ENCODE assay signal across 8 cellular contexts in the genomic region with DNA sequence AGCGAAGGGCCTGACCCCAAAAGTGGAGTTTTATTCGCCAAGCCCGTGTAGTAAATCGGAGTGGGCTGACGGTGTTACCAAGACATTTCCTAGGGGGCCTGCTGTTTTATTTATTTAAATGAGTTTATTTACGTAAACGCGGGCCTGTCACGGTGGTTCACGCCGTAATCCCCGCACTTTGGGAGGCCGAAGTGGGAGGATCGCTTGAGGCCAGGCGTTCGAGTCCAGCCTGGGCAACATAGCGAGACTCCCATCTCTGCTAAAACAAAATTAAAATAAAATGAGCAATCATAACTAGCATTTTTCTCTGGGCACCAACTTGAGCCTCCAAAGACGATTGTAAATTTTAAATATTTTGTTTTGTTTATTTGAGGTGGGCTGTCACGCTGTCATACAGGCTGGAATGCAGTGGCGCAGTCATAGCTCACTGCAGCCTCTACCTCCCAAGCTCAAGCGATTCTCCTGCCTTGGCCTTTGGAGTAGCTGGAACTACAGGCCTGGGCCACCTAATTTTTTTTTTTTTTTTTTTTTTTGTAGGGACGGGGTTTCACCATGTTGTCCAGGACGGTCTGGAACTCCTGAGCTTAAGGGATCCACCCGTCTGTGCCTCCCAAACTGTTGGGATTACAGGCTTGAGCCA. TPM values are rescaled to one million over a fixed set of nuclear protein-coding genes. Genes with fewer than 3 reads are reported as not detected.
DNase-seq lines count a peak whose midpoint lies in the region; ATAC-seq and TF ChIP-seq lines count a peak whose summit lies in the region.

No MANE protein-coding gene starts in this region.

- no peak for TF ChIP-seq CTCF in GM12875 (IDR thresholded peaks at IDR 0.05; ENCODE audit: borderline replicate concordance, insufficient read depth, low read depth, low read length)
- no peak for TF ChIP-seq CTCF in fibroblast of pulmonary artery (IDR thresholded peaks at IDR 0.05; ENCODE audit: low read length, missing control alignments)
- no peak for TF ChIP-seq CTCF in retinal pigment epithelial cell (conservative IDR thresholded peaks at IDR 0.05; ENCODE audit: low read depth, low read length)

- ATAC-seq in T-helper 17 cell, result no peak
- ATAC-seq in GM21515 (IDR thresholded peaks at IDR 0.05; ENCODE audit: unreplicated experiment), result no peak
- ATAC-seq in HG03139 (IDR thresholded peaks at IDR 0.05; ENCODE audit: unreplicated experiment), result no peak

- DNase-seq in T-helper 17 cell (no peak), fibroblast of pulmonary artery (ENCODE audit: low read depth) (peak; percentile 25), retinal pigment epithelial cell (ENCODE audit: low read depth) (no peak), occipital lobe (lab: John Stamatoyannopoulos, UW) (no peak), DMS 273 treated with DMSO at 0.1 percent for 48 hours (lab: John Stamatoyannopoulos, UW) (no peak)

- peak overlapping the region; percentile 100 for H3K27ac Mint-ChIP-seq in T-helper 17 cell

- H3K27me3 Mint-ChIP-seq in T-helper 17 cell, result no peaks in the 10 kb centered on the region

- H3K4me1 Mint-ChIP-seq in T-helper 17 cell, result peaks cover 35% of the 10 kb centered on the region

- H3K36me3 Mint-ChIP-seq in T-helper 17 cell (ENCODE audit: low read depth), result peaks cover 19% of the 10 kb centered on the region

- no peaks in the 10 kb centered on the region for H3K9me3 ChIP-seq in T-helper 17 cell (ENCODE audit: control insufficient read depth, low read length, poor library complexity, severe bottlenecking)

- peak overlapping the region; percentile 100 for H3K4me3 Mint-ChIP-seq in T-helper 17 cell

- H3K4me3 ChIP-seq in GM12875 (ENCODE audit: low read depth, low read length), result peak overlapping the region; percentile 97
- peak overlapping the region; percentile 94 for H3K4me3 ChIP-seq in fibroblast of pulmonary artery (replicated peaks; ENCODE audit: low read depth, low read length)
- H3K4me3 ChIP-seq in retinal pigment epithelial cell (ENCODE audit: low read length), result peak overlapping the region; percentile 95

RNA-seq across cellular contexts. Expression of a gene that starts 1.0 kb away (rescaled TPM):
- 100 to 1,000 TPM; 134 to 135 TPM for total RNA-seq in T-helper 17 cell
- total RNA-seq in occipital lobe, result 79.1 TPM

RNA-seq across cellular contexts. Expression of a gene that starts 7.5 kb away (rescaled TPM):
- 1 to 10 TPM; 2.3 to 2.5 TPM for total RNA-seq in T-helper 17 cell
- total RNA-seq in occipital lobe, result 18.9 TPM

RNA-seq across cellular contexts. Expression of a gene that starts 38.7 kb away (rescaled TPM):
- total RNA-seq in T-helper 17 cell (1 to 10 TPM in 1 of 2 donors, under 1 TPM in 1; 0.96 to 1.4 TPM), occipital lobe (not detected)

RNA-seq across cellular contexts. Expression of a gene that starts 54.9 kb away (rescaled TPM):
- total RNA-seq in T-helper 17 cell (1 to 10 TPM; 4.4 to 4.6 TPM), occipital lobe (19.8 TPM)

RNA-seq across cellular contexts. Expression of a gene that starts 57.4 kb away (rescaled TPM):
- total RNA-seq in T-helper 17 cell (10 to 100 TPM; 29.8 to 34.4 TPM), occipital lobe (18.4 TPM)
